8 cellular contexts compared by ENCODE assay signal in the genomic region with DNA sequence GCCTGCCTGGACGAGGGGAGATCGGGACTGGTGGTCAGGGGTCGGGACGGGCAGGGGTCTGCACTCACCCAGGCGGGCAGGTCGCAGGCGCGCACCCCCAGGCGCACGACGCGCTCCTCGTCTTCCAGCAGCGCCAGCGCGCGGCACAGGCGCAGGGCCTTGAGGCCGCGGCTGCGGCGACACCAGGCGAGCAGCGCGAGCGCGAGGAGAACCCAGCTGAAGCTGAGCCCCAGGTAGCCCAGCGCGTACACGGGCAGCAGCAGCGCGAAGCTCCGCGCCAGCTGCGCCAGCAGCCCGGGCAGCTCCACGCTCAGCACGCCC. TPM values are rescaled to one million over a fixed set of nuclear protein-coding genes. Genes with fewer than 3 reads are reported as not detected.
DNase-seq lines count a peak whose midpoint lies in the region; ATAC-seq and TF ChIP-seq lines count a peak whose summit lies in the region.

No MANE protein-coding gene starts in this region.

- H2AFZ ChIP-seq in neural cell (ENCODE audit: low read depth, low read length) = no peak overlapping the region

- H3K9me2 ChIP-seq in neural cell (ENCODE audit: insufficient read depth, low read length) = no peaks in the 10 kb centered on the region

- H3K4me1 Mint-ChIP-seq in type B pancreatic cell (ENCODE audit: unreplicated experiment) = peaks cover 10% of the 10 kb centered on the region

- peak overlapping the region; percentile 90 for H3K4me3 Mint-ChIP-seq in type B pancreatic cell

- no peak for TF ChIP-seq EP300 in neural cell (conservative IDR thresholded peaks at IDR 0.05; ENCODE audit: poor library complexity, severe bottlenecking)

- no peaks in the 10 kb centered on the region for H3K9me3 ChIP-seq in neural cell (ENCODE audit: low read length)

- H3K27ac Mint-ChIP-seq in type B pancreatic cell = no peak overlapping the region

- peak overlapping the region; percentile 81 for H3K27ac ChIP-seq in neural cell (ENCODE audit: low read length)

- ATAC-seq in GM18517 (IDR thresholded peaks at IDR 0.05; ENCODE audit: unreplicated experiment) = peak; percentile 42
- peak; percentile 45 for ATAC-seq in HG02973 (IDR thresholded peaks at IDR 0.05; ENCODE audit: unreplicated experiment)

- H3K36me3 Mint-ChIP-seq in type B pancreatic cell = peaks cover 14% of the 10 kb centered on the region

- H3K27me3 ChIP-seq in BJ (ENCODE audit: control insufficient read depth, insufficient read depth, low read length) = no peaks in the 10 kb centered on the region
- no peaks in the 10 kb centered on the region for H3K27me3 ChIP-seq in neural cell (ENCODE audit: insufficient read depth, low read depth, low read length)

- no peak overlapping the region for H3K4me2 ChIP-seq in neural cell (ENCODE audit: low read length)

- peak overlapping the region; percentile 94 for H3K4me3 ChIP-seq in BJ (ENCODE audit: low read depth, low read length)
- peak overlapping the region; percentile 91 for H3K4me3 ChIP-seq in fibroblast of the aortic adventitia (ENCODE audit: low read depth, low read length)
- peak overlapping the region; percentile 95 for H3K4me3 ChIP-seq in neural cell (ENCODE audit: low read length)

- peaks cover 3% of the 10 kb centered on the region for H3F3A ChIP-seq in neural cell (ENCODE audit: insufficient read depth, low read length, poor library complexity, severe bottlenecking)

- POLR2A ChIA-PET in BJ (lab: Charles Lee) = no interaction called here

- H4K20me1 ChIP-seq in neural cell (ENCODE audit: insufficient read depth) = no peaks in the 10 kb centered on the region

- H3K27me3 Mint-ChIP-seq in type B pancreatic cell = no peaks in the 10 kb centered on the region

- H3K9ac ChIP-seq in neural cell (ENCODE audit: low read length) = peak overlapping the region; percentile 85

- no peak for TF ChIP-seq CTCF in BJ (IDR thresholded peaks at IDR 0.05; ENCODE audit: insufficient read depth, low read depth, low read length)
- no peak for TF ChIP-seq CTCF in fibroblast of the aortic adventitia (IDR thresholded peaks at IDR 0.05; ENCODE audit: insufficient read depth, low read length)
- TF ChIP-seq CTCF in neural cell (IDR thresholded peaks at IDR 0.05; ENCODE audit: poor library complexity, severe bottlenecking) = no peak
- no peak for TF ChIP-seq CTCF in type B pancreatic cell (conservative IDR thresholded peaks at IDR 0.05)

- CTCF ChIA-PET in BJ (lab: Yijun Ruan, JAX) = interaction anchor here (0.5 to 0.9 kb wide), 2 partner anchors 24 to 70 kb away, joined by 3 read pairs; no protein-coding TSS in a partner anchor

- peak; percentile 46 for TF ChIP-seq RAD21 in neural cell (conservative IDR thresholded peaks at IDR 0.05)

- DNase-seq in BJ (ENCODE audit: low read depth) (no peak), NCI-H2171 treated with DMSO at 0.1 percent for 48 hours (lab: John Stamatoyannopoulos, UW) (peak; percentile 56), activated T-helper 1 cell treated with Interleukin-2 at 50 U/mL for 16 hours (ENCODE audit: low read depth) (peak; percentile 63), fibroblast of the aortic adventitia (ENCODE audit: low read depth) (peak; percentile 72), type B pancreatic cell (ENCODE audit: extremely low spot score, unreplicated experiment) (no peak)

- no peaks in the 10 kb centered on the region for H3K9me3 Mint-ChIP-seq in type B pancreatic cell

- H3K79me2 ChIP-seq in neural cell (replicated peaks; ENCODE audit: insufficient read depth, low read length) = peaks cover 33% of the 10 kb centered on the region

- no peaks in the 10 kb centered on the region for H3K36me3 ChIP-seq in BJ (ENCODE audit: control insufficient read depth, insufficient read depth, low read length)
- no peaks in the 10 kb centered on the region for H3K36me3 ChIP-seq in neural cell (ENCODE audit: insufficient read depth, low read length)

TF ChIP-seq in neural cell, 6 proteins besides CTCF, POLR2A, EP300 and RAD21:
- TF ChIP-seq MXI1 (conservative IDR thresholded peaks at IDR 0.05; ENCODE audit: poor library complexity, severe bottlenecking) = no peak
- no peak for TF ChIP-seq TAF1 (IDR thresholded peaks at IDR 0.05; ENCODE audit: low read depth)
- no peak for TF ChIP-seq SMC3 (conservative IDR thresholded peaks at IDR 0.05; ENCODE audit: poor library complexity)
- TF ChIP-seq, protein P1, sequence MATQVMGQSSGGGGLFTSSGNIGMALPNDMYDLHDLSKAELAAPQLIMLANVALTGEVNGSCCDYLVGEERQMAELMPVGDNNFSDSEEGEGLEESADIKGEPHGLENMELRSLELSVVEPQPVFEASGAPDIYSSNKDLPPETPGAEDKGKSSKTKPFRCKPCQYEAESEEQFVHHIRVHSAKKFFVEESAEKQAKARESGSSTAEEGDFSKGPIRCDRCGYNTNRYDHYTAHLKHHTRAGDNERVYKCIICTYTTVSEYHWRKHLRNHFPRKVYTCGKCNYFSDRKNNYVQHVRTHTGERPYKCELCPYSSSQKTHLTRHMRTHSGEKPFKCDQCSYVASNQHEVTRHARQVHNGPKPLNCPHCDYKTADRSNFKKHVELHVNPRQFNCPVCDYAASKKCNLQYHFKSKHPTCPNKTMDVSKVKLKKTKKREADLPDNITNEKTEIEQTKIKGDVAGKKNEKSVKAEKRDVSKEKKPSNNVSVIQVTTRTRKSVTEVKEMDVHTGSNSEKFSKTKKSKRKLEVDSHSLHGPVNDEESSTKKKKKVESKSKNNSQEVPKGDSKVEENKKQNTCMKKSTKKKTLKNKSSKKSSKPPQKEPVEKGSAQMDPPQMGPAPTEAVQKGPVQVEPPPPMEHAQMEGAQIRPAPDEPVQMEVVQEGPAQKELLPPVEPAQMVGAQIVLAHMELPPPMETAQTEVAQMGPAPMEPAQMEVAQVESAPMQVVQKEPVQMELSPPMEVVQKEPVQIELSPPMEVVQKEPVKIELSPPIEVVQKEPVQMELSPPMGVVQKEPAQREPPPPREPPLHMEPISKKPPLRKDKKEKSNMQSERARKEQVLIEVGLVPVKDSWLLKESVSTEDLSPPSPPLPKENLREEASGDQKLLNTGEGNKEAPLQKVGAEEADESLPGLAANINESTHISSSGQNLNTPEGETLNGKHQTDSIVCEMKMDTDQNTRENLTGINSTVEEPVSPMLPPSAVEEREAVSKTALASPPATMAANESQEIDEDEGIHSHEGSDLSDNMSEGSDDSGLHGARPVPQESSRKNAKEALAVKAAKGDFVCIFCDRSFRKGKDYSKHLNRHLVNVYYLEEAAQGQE (IDR thresholded peaks at IDR 0.05; ENCODE audit: borderline replicate concordance) = no peak
- TF ChIP-seq POLR2AphosphoS5 (IDR thresholded peaks at IDR 0.05) = no peak
- TF ChIP-seq EZH2 (IDR thresholded peaks at IDR 0.05; ENCODE audit: borderline replicate concordance, insufficient read depth, low read length, poor library complexity, severe bottlenecking) = no peak

RNA-seq across cellular contexts. Expression of gene ESYT2, which starts 0.3 kb away (rescaled TPM):
- 49.2 and 63.0 TPM in 2 replicates for polyA plus RNA-seq in BJ (2011; rRNA removed)
- 38.5 and 51.4 TPM in 2 replicates for polyA minus RNA-seq in BJ (2011; rRNA and poly(A)+ RNA removed)
- 69.0 and 105 TPM in 2 replicates for total RNA-seq in fibroblast of the aortic adventitia (ENCODE audit: low replicate concordance)
- 23.8 and 28.9 TPM in 2 replicates for polyA plus RNA-seq in neural cell
- polyA minus RNA-seq in neural cell = 45.3 and 51.3 TPM in 2 replicates
- total RNA-seq in type B pancreatic cell (ENCODE audit: low replicate concordance) = 42.1 and 89.4 TPM in 2 replicates

RNA-seq across cellular contexts. Expression of gene DYNC2I1, which starts 27.4 kb away (rescaled TPM):
- 7.2 and 12.9 TPM in 2 replicates for polyA plus RNA-seq in BJ (2011; rRNA removed)
- 5.1 and 7.8 TPM in 2 replicates for polyA minus RNA-seq in BJ (2011; rRNA and poly(A)+ RNA removed)
- total RNA-seq in fibroblast of the aortic adventitia (ENCODE audit: low replicate concordance) = 6.1 and 34.6 TPM in 2 replicates
- polyA plus RNA-seq in neural cell = 15.2 and 16.9 TPM in 2 replicates
- polyA minus RNA-seq in neural cell = 16.6 and 19.0 TPM in 2 replicates
- total RNA-seq in type B pancreatic cell (ENCODE audit: low replicate concordance) = 26.7 and 33.6 TPM in 2 replicates

Comparison
In these comparisons a context has a peak if more than half of its experiments do, and no peak if none do; other contexts are left out.
1. DNase-seq: peak in NCI-H2171 treated with DMSO at 0.1 percent for 48 hours (single experiment), activated T-helper 1 cell treated with Interleukin-2 at 50 U/mL for 16 hours (single experiment) and fibroblast of the aortic adventitia (single experiment); none in BJ (single experiment) and type B pancreatic cell (single experiment).
2. Peak in every context shown above with its lines, with median percentiles within 50 percentile points of each other: H3K4me3 ChIP-seq.